12 cellular contexts compared by ENCODE assay signal in genomic region chrX:112108145-112108544, GRCh38. TPM values are rescaled to one million over a fixed set of nuclear protein-coding genes. Genes with fewer than 3 reads are reported as not detected.
"Had no signal": no experiment of that assay in that cellular context is flagged by ENCODE, and none has a peak within 500 bp of the region (broad histone marks: within the 10 kb centered on the region; RNA-seq: fewer than 3 reads in every experiment).

No MANE protein-coding gene starts in this region.

- H3K4me3 ChIP-seq: GM23338 had no signal

- H3K27ac Mint-ChIP-seq: GM23338, H9, HFFc6 had no signal

- H3K27ac ChIP-seq: HL-60, KMS-11 had no signal

- DNase-seq: H9, HCEC 1CT, HFFc6, IMR-90, Karpas-422, KBM-7 had no signal

- H3K4me2 ChIP-seq: GM23338, KMS-11 had no signal

- FAIRE-seq: H1, H54 had no signal

- ATAC-seq: GM23338 had no signal

- H3K9ac ChIP-seq: KMS-11 had no signal

- H2AFZ ChIP-seq: GM23338 had no signal

- H3K4me3 Mint-ChIP-seq: GM23338, H9, HFFc6 had no signal

- H3K4me1 Mint-ChIP-seq: GM23338, H9 had no signal

RNA-seq across cellular contexts. Expression of gene RTL4, which starts 25.3 kb away (rescaled TPM):
- total RNA-seq: H9, HFFc6, HT1080 had no signal
- polyA plus RNA-seq: GM23338 had no signal

RNA-seq across cellular contexts. Expression of gene TRPC5, which starts 25.6 kb away (rescaled TPM):
- total RNA-seq: HFFc6, HT1080 had no signal
